Comparison of ENCODE assay signal across 25 cellular contexts in genomic region chr9:92527291-92527828, GRCh38. TPM values are rescaled to one million over a fixed set of nuclear protein-coding genes. Genes with fewer than 3 reads are reported as not detected.
"Had no signal": no experiment of that assay in that cellular context is flagged by ENCODE, and none has a peak within 500 bp of the region (broad histone marks: within the 10 kb centered on the region; RNA-seq: fewer than 3 reads in every experiment).

No MANE protein-coding gene starts in this region.

- H3K4me3 ChIP-seq: hepatocyte, lung, pancreas, right lobe of liver, thoracic aorta, tibial nerve, upper lobe of left lung had no signal

- H3K4me1 ChIP-seq: pancreas, tibial nerve, upper lobe of left lung had no signal

- H3K4me2 ChIP-seq: hepatocyte had no signal

- FAIRE-seq: islet of Langerhans, pancreas, small intestine, urothelium cell line had no signal

- H3K79me2 ChIP-seq: hepatocyte had no signal

- ATAC-seq: pancreas had no signal

- H3K27ac ChIP-seq: hepatocyte, neutrophil, pancreas, right lobe of liver, thoracic aorta, tibial nerve, upper lobe of left lung had no signal

- H3K27me3 Mint-ChIP-seq: memory B cell; naive B cell; natural killer cell treated with Interleukin-12 subunit alpha and Interleukin-12 subunit beta and Interleukin-15 and Interleukin-18, amount 100 ng/mL, for 72 hours had no signal

- H3K36me3 ChIP-seq: neutrophil, pancreas, right lobe of liver, thoracic aorta, upper lobe of left lung had no signal

- H3K9me3 ChIP-seq: neutrophil, pancreas, right lobe of liver, upper lobe of left lung had no signal

- H3K27me3 ChIP-seq: hepatocyte, neutrophil, pancreas, right lobe of liver, tibial nerve, upper lobe of left lung had no signal

- H2AFZ ChIP-seq: hepatocyte had no signal

- DNase-seq: cerebellar nuclear complex; cortex of kidney; effector CD4-positive, alpha-beta T cell; kidney glomerular epithelial cell; naive B cell; pancreas; retina; right lobe of liver; small intestine; stimulated activated CD4-positive, alpha-beta T cell treated with anti-CD3 and anti-CD28 coated beads, Interleukin-15, amount 100 ng/mL, for 24 hours; stimulated activated CD4-positive, alpha-beta T cell treated with anti-CD3 and anti-CD28 coated beads, Interleukin-2, amount 100 ng/mL, for 48 hours; stimulated activated naive CD4-positive, alpha-beta T cell treated with Interleukin-2 at 50 U/mL for 16 hours; upper lobe of left lung had no signal

- H3K27ac Mint-ChIP-seq: memory B cell; natural killer cell treated with Interleukin-12 subunit alpha and Interleukin-12 subunit beta and Interleukin-15 and Interleukin-18, amount 100 ng/mL, for 72 hours had no signal

- H3K36me3 Mint-ChIP-seq: natural killer cell treated with Interleukin-12 subunit alpha and Interleukin-12 subunit beta and Interleukin-15 and Interleukin-18, amount 100 ng/mL, for 72 hours had no signal

- H3K4me3 Mint-ChIP-seq: memory B cell; naive B cell; natural killer cell treated with Interleukin-12 subunit alpha and Interleukin-12 subunit beta and Interleukin-15 and Interleukin-18, amount 100 ng/mL, for 72 hours; neural crest cell had no signal

- H3K9me3 Mint-ChIP-seq: natural killer cell treated with Interleukin-12 subunit alpha and Interleukin-12 subunit beta and Interleukin-15 and Interleukin-18, amount 100 ng/mL, for 72 hours had no signal

- H3K4me1 Mint-ChIP-seq: memory B cell, naive B cell had no signal

RNA-seq across cellular contexts. Expression of gene ECM2, which starts 8.4 kb away (rescaled TPM):
- total RNA-seq: dermis microvascular lymphatic vessel endothelial cell; natural killer cell treated with Interleukin-12 subunit alpha and Interleukin-12 subunit beta and Interleukin-15 and Interleukin-18, amount 100 ng/mL, for 72 hours; neural crest cell had no signal

RNA-seq across cellular contexts. Expression of gene ASPN, which starts 45.1 kb away (rescaled TPM):
- total RNA-seq: dermis microvascular lymphatic vessel endothelial cell; mononuclear cell; natural killer cell treated with Interleukin-12 subunit alpha and Interleukin-12 subunit beta and Interleukin-15 and Interleukin-18, amount 100 ng/mL, for 72 hours; neural crest cell had no signal
